Comparison of ENCODE assay signal across 1 cellular context in genomic region chr13:98278068-98278619, GRCh38.
TF ChIP-seq lines count a peak whose summit lies in the region.

No MANE protein-coding gene starts in this region.

TF ChIP-seq in HepG2, 621 proteins besides CTCF, POLR2A, EP300 and RAD21 (continued from another document and continues in another):
- no peak for TF ChIP-seq TERF1 (CRISPR knock-in tag; IDR thresholded peaks at IDR 0.05)
- no peak for TF ChIP-seq TRIM24 (CRISPR knock-in tag; IDR thresholded peaks at IDR 0.05)
- TF ChIP-seq ZNF501 (CRISPR knock-in tag; IDR thresholded peaks at IDR 0.05) = no peak
- TF ChIP-seq ZNF207 (IDR thresholded peaks at IDR 0.05; ENCODE audit: borderline replicate concordance) = peak; percentile 84; the same call in 1 of the 2 replicates
- TF ChIP-seq GRHL1 (CRISPR knock-in tag; conservative IDR thresholded peaks at IDR 0.05) = no peak
- no peak for TF ChIP-seq KLF13 (CRISPR knock-in tag; IDR thresholded peaks at IDR 0.05)
- TF ChIP-seq ZNF260 (CRISPR knock-in tag; IDR thresholded peaks at IDR 0.05; ENCODE audit: borderline replicate concordance, low read depth) = no peak
- 0 out of 2 replicates have a peak, but pooled peaks have one; percentile 23 for TF ChIP-seq RARA (CRISPR knock-in tag; IDR thresholded peaks at IDR 0.05)
- no peak for TF ChIP-seq ZNF362 (CRISPR knock-in tag; IDR thresholded peaks at IDR 0.05; ENCODE audit: borderline replicate concordance)
- no peak for TF ChIP-seq KLF15 (CRISPR knock-in tag; IDR thresholded peaks at IDR 0.05; ENCODE audit: borderline replicate concordance)
- no peak for TF ChIP-seq HIC2 (CRISPR knock-in tag; IDR thresholded peaks at IDR 0.05; ENCODE audit: low read depth)
- no peak for TF ChIP-seq ZNF512 (CRISPR knock-in tag; IDR thresholded peaks at IDR 0.05)
- no peak for TF ChIP-seq SCMH1 (CRISPR knock-in tag; IDR thresholded peaks at IDR 0.05; ENCODE audit: borderline replicate concordance)
- no peak for TF ChIP-seq MAFG (CRISPR knock-in tag; IDR thresholded peaks at IDR 0.05)
- TF ChIP-seq PBX3 (CRISPR knock-in tag; IDR thresholded peaks at IDR 0.05; ENCODE audit: borderline replicate concordance) = no peak
- no peak for TF ChIP-seq ZBTB25 (CRISPR knock-in tag; IDR thresholded peaks at IDR 0.05)
- TF ChIP-seq ZBTB38 (CRISPR knock-in tag; IDR thresholded peaks at IDR 0.05) = no peak
- peak; percentile 45; the same call in 1 of the 2 replicates for TF ChIP-seq CEBPG (CRISPR knock-in tag; IDR thresholded peaks at IDR 0.05)
- no peak for TF ChIP-seq RBFOX2 (IDR thresholded peaks at IDR 0.05; ENCODE audit: low read depth, low read length)
- TF ChIP-seq ZNF333 (CRISPR knock-in tag; IDR thresholded peaks at IDR 0.05; ENCODE audit: borderline replicate concordance) = no peak
- no peak for TF ChIP-seq MXI1 (IDR thresholded peaks at IDR 0.05; ENCODE audit: borderline replicate concordance, low read depth, low read length)
- TF ChIP-seq XBP1 (CRISPR knock-in tag; IDR thresholded peaks at IDR 0.05) = no peak
- TF ChIP-seq ZNF263 (CRISPR knock-in tag; IDR thresholded peaks at IDR 0.05) = no peak
- TF ChIP-seq RBM22 (optimal IDR thresholded peaks at IDR 0.05; ENCODE audit: low read length) = peak; percentile 58
- no peak for TF ChIP-seq TRIM22 (IDR thresholded peaks at IDR 0.05)
- TF ChIP-seq ARID2 (CRISPR knock-in tag; IDR thresholded peaks at IDR 0.05; ENCODE audit: borderline replicate concordance) = no peak
- no peak for TF ChIP-seq PAXIP1 (CRISPR knock-in tag; conservative IDR thresholded peaks at IDR 0.05)
- no peak for TF ChIP-seq ARNTL (CRISPR knock-in tag; IDR thresholded peaks at IDR 0.05)
- no peak for TF ChIP-seq MLXIP (CRISPR knock-in tag; IDR thresholded peaks at IDR 0.05; ENCODE audit: borderline replicate concordance)
- TF ChIP-seq ZNF558 (CRISPR knock-in tag; IDR thresholded peaks at IDR 0.05; ENCODE audit: borderline replicate concordance) = no peak
- no peak for TF ChIP-seq SPEN (CRISPR knock-in tag; IDR thresholded peaks at IDR 0.05; ENCODE audit: low read depth)
- TF ChIP-seq ZBTB43 (CRISPR knock-in tag; conservative IDR thresholded peaks at IDR 0.05) = peak; percentile 42; the same call in 1 of the 2 replicates
- peak; percentile 23; the same call in 1 of the 2 replicates for TF ChIP-seq POLR2AphosphoS5 (IDR thresholded peaks at IDR 0.05; ENCODE audit: low read depth, low read length)
- no peak for TF ChIP-seq DR1 (CRISPR knock-in tag; IDR thresholded peaks at IDR 0.05)
- no peak for TF ChIP-seq ZNF761 (CRISPR knock-in tag; conservative IDR thresholded peaks at IDR 0.05)
- no peak for TF ChIP-seq HCFC1 (IDR thresholded peaks at IDR 0.05; ENCODE audit: low read depth, low read length)
- 0 out of 2 replicates have a peak, but pooled peaks have one; percentile 17 for TF ChIP-seq RAD51 (IDR thresholded peaks at IDR 0.05; ENCODE audit: borderline replicate concordance)
- TF ChIP-seq NFE2 (CRISPR knock-in tag; IDR thresholded peaks at IDR 0.05) = no peak
